22 cellular contexts compared by ENCODE assay signal in genomic region chr2:98932164-98932563, GRCh38. TPM values are rescaled to one million over a fixed set of nuclear protein-coding genes. Genes with fewer than 3 reads are reported as not detected.
"Had no signal": no experiment of that assay in that cellular context is flagged by ENCODE, and none has a peak within 500 bp of the region (broad histone marks: within the 10 kb centered on the region; RNA-seq: fewer than 3 reads in every experiment).

No MANE protein-coding gene starts in this region.

- H3K4me3 ChIP-seq: breast epithelium, coronary artery had no signal

- H3K9me3 ChIP-seq: breast epithelium, SK-N-SH had no signal

- H3K36me3 Mint-ChIP-seq: activated CD4-positive, alpha-beta memory T cell treated with anti-CD3 and anti-CD28 coated beads for 36 hours; activated naive CD8-positive, alpha-beta T cell treated with anti-CD3 and anti-CD28 coated beads, Interleukin-2, amount 10 ng/mL, durations not matched to agents 7 days and 5 days had no signal

- DNase-seq: activated CD4-positive, alpha-beta memory T cell treated with anti-CD3 and anti-CD28 coated beads for 36 hours; activated CD4-positive, alpha-beta T cell treated with anti-CD3 and anti-CD28 coated beads, Interleukin-2, amount 10 ng/mL, durations not matched to agents 7 days and 5 days; activated CD4-positive, CD25-positive, alpha-beta regulatory T cell; activated CD8-positive, alpha-beta memory T cell treated with anti-CD3 and anti-CD28 coated beads for 24 hours; activated naive CD4-positive, alpha-beta T cell treated with anti-CD3 and anti-CD28 coated beads, Interleukin-2, amount 50 U/mL, for 16 hours; activated naive CD8-positive, alpha-beta T cell treated with anti-CD3 and anti-CD28 coated beads, Interleukin-2, amount 10 ng/mL, durations not matched to agents 7 days and 5 days; activated T-cell treated with anti-CD3 and anti-CD28 coated beads, Interleukin-2, amount 50 U/mL, for 72 hours; aorta; central memory CD4-positive, alpha-beta T cell; Kasumi-1; KBM-7; NCI-H1048; NCI-H187; NCI-H446 treated with DMSO at 0.1 percent for 48 hours; NCI-H524 treated with DMSO at 0.1 percent for 48 hours; SK-N-SH; T-helper 1 cell had no signal

- H3K4me3 Mint-ChIP-seq: activated CD4-positive, alpha-beta memory T cell treated with anti-CD3 and anti-CD28 coated beads for 36 hours; activated CD4-positive, alpha-beta T cell treated with anti-CD3 and anti-CD28 coated beads, Interleukin-2, amount 10 ng/mL, durations not matched to agents 7 days and 5 days; activated naive CD8-positive, alpha-beta T cell treated with anti-CD3 and anti-CD28 coated beads, Interleukin-2, amount 10 ng/mL, durations not matched to agents 7 days and 5 days; activated T-cell treated with anti-CD3 and anti-CD28 coated beads, Interleukin-2, amount 50 U/mL, for 72 hours had no signal

- ATAC-seq: activated T-cell treated with anti-CD3 and anti-CD28 coated beads, Interleukin-2, amount 50 U/mL, for 72 hours; Right ventricle myocardium inferior had no signal

- H3K9me3 Mint-ChIP-seq: activated CD4-positive, alpha-beta memory T cell treated with anti-CD3 and anti-CD28 coated beads for 36 hours; activated CD4-positive, alpha-beta T cell treated with anti-CD3 and anti-CD28 coated beads, Interleukin-2, amount 10 ng/mL, durations not matched to agents 7 days and 5 days; activated naive CD8-positive, alpha-beta T cell treated with anti-CD3 and anti-CD28 coated beads, Interleukin-2, amount 10 ng/mL, durations not matched to agents 7 days and 5 days; activated T-cell treated with anti-CD3 and anti-CD28 coated beads, Interleukin-2, amount 50 U/mL, for 72 hours had no signal

- H3K27ac ChIP-seq: breast epithelium, coronary artery, VCaP had no signal

- H3K27ac Mint-ChIP-seq: activated CD4-positive, alpha-beta memory T cell treated with anti-CD3 and anti-CD28 coated beads for 36 hours; activated CD4-positive, alpha-beta T cell treated with anti-CD3 and anti-CD28 coated beads, Interleukin-2, amount 10 ng/mL, durations not matched to agents 7 days and 5 days; activated naive CD8-positive, alpha-beta T cell treated with anti-CD3 and anti-CD28 coated beads, Interleukin-2, amount 10 ng/mL, durations not matched to agents 7 days and 5 days; activated T-cell treated with anti-CD3 and anti-CD28 coated beads, Interleukin-2, amount 50 U/mL, for 72 hours had no signal

- H3K36me3 ChIP-seq: breast epithelium had no signal

- H3K27me3 ChIP-seq: breast epithelium had no signal

RNA-seq across cellular contexts. Expression of gene CRACDL, which starts 3.9 kb away (rescaled TPM):
- total RNA-seq: RPMI7951 had no signal
